In genomic region chr4:679571-680083, GRCh38 we compare ENCODE assay signal across 16 cellular contexts.
"Had no signal": no experiment of that assay in that cellular context is flagged by ENCODE, and none has a peak within 500 bp of the region (broad histone marks: within the 10 kb centered on the region; RNA-seq: fewer than 3 reads in every experiment).

No MANE protein-coding gene starts in this region.

- H3K27ac Mint-ChIP-seq: activated B cell treated with CpG ODN at 0.5 μM for 24 hours; T-helper 2 cell treated with Interferon-gamma antibody and Interleukin-4, amounts not matched to agents 5 μg/mL and 100 μg/mL, for 36 hours had no signal

- H3K9me3 Mint-ChIP-seq: activated B cell treated with CpG ODN at 0.5 μM for 24 hours; activated naive CD8-positive, alpha-beta T cell treated with anti-CD3 and anti-CD28 coated beads, Interleukin-2, amount 10 ng/mL, durations not matched to agents 7 days and 5 days; naive B cell; T-helper 2 cell treated with Interferon-gamma antibody and Interleukin-4, amounts not matched to agents 5 μg/mL and 100 μg/mL, for 36 hours had no signal

- DNase-seq: activated B cell treated with CpG ODN at 0.5 μM for 24 hours; activated CD4-positive, alpha-beta T cell treated with anti-CD3 and anti-CD28 coated beads, Interleukin-2, amount 50 U/mL, for 1 hour; activated naive CD4-positive, alpha-beta T cell; cerebellar nuclear complex; effector memory CD4-positive, alpha-beta T cell; foreskin keratinocyte; left cardiac atrium; naive B cell; occipital lobe; small intestine; SW 1271 had no signal

- H3K36me3 ChIP-seq: prostate gland had no signal

- H3K4me3 ChIP-seq: prostate gland had no signal

- ATAC-seq: foreskin keratinocyte, left cardiac atrium, right cardiac atrium had no signal

- H3K36me3 Mint-ChIP-seq: activated naive CD8-positive, alpha-beta T cell treated with anti-CD3 and anti-CD28 coated beads, Interleukin-2, amount 10 ng/mL, durations not matched to agents 7 days and 5 days; naive B cell had no signal

- H3K4me1 ChIP-seq: foreskin keratinocyte had no signal

- H3K9me3 ChIP-seq: prostate gland had no signal

- FAIRE-seq: small intestine, urothelium cell line had no signal

- H3K27ac ChIP-seq: foreskin keratinocyte, prostate gland had no signal

- H3K27me3 Mint-ChIP-seq: activated B cell treated with CpG ODN at 0.5 μM for 24 hours; activated naive CD8-positive, alpha-beta T cell treated with anti-CD3 and anti-CD28 coated beads, Interleukin-2, amount 10 ng/mL, durations not matched to agents 7 days and 5 days had no signal
